In the genomic region with DNA sequence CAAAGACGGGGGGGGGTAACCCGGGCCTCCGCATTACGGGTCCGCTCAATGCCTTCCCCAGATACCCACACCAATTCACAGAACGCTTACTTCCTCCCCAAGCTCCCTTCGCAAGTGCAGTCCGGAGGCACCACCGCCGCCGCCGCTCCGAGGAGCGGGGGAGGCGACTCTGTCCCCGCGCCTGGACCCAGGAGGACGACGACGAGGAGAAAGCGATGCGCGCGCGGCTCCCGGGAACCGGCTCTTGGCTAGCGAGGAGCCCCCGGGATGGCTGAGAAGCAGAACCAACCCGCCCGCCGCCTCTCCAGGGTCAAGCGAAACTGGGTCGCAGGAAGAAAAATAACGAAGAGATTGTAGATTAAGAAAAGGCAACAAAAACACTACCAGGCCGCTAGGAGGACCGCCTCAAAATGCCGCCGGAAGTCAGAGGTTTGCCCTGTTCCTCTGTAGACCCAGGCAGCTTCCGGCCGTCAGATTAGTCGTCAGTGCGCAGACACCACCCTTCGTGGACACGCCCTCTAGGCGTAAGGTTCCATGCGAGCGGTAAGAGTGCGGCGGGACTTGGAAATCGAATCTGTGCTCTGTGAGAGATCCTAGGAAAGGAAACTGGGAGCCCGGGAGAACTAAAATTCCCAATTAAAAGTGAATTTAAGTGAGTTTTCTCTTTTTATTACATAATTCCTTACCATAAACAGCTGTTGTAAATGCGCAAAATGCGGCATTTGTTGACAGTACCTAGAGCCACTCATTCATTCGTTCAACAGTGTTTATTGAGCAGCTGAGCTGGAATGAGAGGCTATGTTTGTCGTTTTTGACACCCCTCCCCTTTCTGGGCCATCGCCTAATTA, we compare ENCODE assay signal across 8 cellular contexts. TPM values are rescaled to one million over a fixed set of nuclear protein-coding genes. Genes with fewer than 3 reads are reported as not detected.
DNase-seq lines count a peak whose midpoint lies in the region; ATAC-seq and TF ChIP-seq lines count a peak whose summit lies in the region.

A gene with protein sequence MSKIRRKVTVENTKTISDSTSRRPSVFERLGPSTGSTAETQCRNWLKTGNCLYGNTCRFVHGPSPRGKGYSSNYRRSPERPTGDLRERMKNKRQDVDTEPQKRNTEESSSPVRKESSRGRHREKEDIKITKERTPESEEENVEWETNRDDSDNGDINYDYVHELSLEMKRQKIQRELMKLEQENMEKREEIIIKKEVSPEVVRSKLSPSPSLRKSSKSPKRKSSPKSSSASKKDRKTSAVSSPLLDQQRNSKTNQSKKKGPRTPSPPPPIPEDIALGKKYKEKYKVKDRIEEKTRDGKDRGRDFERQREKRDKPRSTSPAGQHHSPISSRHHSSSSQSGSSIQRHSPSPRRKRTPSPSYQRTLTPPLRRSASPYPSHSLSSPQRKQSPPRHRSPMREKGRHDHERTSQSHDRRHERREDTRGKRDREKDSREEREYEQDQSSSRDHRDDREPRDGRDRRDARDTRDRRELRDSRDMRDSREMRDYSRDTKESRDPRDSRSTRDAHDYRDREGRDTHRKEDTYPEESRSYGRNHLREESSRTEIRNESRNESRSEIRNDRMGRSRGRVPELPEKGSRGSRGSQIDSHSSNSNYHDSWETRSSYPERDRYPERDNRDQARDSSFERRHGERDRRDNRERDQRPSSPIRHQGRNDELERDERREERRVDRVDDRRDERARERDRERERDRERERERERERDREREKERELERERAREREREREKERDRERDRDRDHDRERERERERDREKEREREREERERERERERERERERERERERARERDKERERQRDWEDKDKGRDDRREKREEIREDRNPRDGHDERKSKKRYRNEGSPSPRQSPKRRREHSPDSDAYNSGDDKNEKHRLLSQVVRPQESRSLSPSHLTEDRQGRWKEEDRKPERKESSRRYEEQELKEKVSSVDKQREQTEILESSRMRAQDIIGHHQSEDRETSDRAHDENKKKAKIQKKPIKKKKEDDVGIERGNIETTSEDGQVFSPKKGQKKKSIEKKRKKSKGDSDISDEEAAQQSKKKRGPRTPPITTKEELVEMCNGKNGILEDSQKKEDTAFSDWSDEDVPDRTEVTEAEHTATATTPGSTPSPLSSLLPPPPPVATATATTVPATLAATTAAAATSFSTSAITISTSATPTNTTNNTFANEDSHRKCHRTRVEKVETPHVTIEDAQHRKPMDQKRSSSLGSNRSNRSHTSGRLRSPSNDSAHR (N-terminal part only) (minus strand): TSS at position 433 of the 848 bp plus-strand sequence. CDS start 7,239 bp downstream, outside the sequence.

- H3K4me1 Mint-ChIP-seq in CD4-positive, alpha-beta T cell (ENCODE audit: low read depth), result peaks cover 53% of the 10 kb centered on the region

- H3K36me3 Mint-ChIP-seq in CD4-positive, alpha-beta T cell (ENCODE audit: low read depth), result peaks cover 24% of the 10 kb centered on the region

- 2% methylated on average over 57 of the region's 57 CpGs for WGBS in liver

- peak within 1 kb of the TSS; percentile 79 to 89 (median 87) for H3K4me3 ChIP-seq in liver (ENCODE audit: low read depth in 1 of 3, low read length in 3 of 3)

- peak; percentile 87 to 94 (median 88) for DNase-seq in CD4-positive, alpha-beta T cell
- DNase-seq in NCI-H82 (lab: John Stamatoyannopoulos, UW) (peak; percentile 99), dermis microvascular lymphatic vessel endothelial cell (ENCODE audit: low read depth in 2 of 2) (peak; percentile 91 to 97)
- peak; percentile 90 to 92 for DNase-seq in activated CD4-positive, alpha-beta T cell treated with anti-CD3 and anti-CD28 coated beads, Interleukin-2, amount 50 U/mL, for 48 hours
- peak; percentile 94 for DNase-seq in stimulated activated CD4-positive, alpha-beta T cell treated with anti-CD3 and anti-CD28 coated beads, Interleukin-4, amount 100 ng/mL, for 24 hours

- TF ChIP-seq RAD21 in liver (IDR thresholded peaks at IDR 0.05), result peak; percentile 40 to 48

- H3K4me3 Mint-ChIP-seq in CD4-positive, alpha-beta T cell, result peak within 1 kb of the TSS; percentile 91

- no peaks in the 10 kb centered on the region for H3K9me3 Mint-ChIP-seq in CD4-positive, alpha-beta T cell

- peak; percentile 96 for ATAC-seq in CD4-positive, alpha-beta T cell (ENCODE audit: poor library complexity)
- ATAC-seq in GM19397 (IDR thresholded peaks at IDR 0.05; ENCODE audit: unreplicated experiment) (peak; percentile 100), HG03571 (IDR thresholded peaks at IDR 0.05; ENCODE audit: unreplicated experiment) (peak; percentile 99)

- peaks cover 2 to 38% (median 15%) of the 10 kb centered on the region in 4 donors for H3K4me1 ChIP-seq in liver (ENCODE audit: control insufficient read depth in 4 of 4, insufficient read depth in 4 of 4, low read length in 3 of 4)

- CTCF ChIA-PET in CD4-positive, alpha-beta T cell (lab: Charles Lee), result interaction anchor here (0.7 to 1.5 kb wide), 6 partner anchors 10 to 269 kb away, joined by 3 to 7 read pairs (median 4); a partner anchor contains a TSS

- peaks cover 2 to 34% (median 15%) of the 10 kb centered on the region in 4 donors for H3K36me3 ChIP-seq in liver (ENCODE audit: control insufficient read depth in 4 of 4, insufficient read depth in 3 of 4, low read depth in 1 of 4, low read length in 3 of 4)

- intact Hi-C loops in CD4-positive, alpha-beta T cell (cut with DNase I, micrococcal nuclease), result loop anchor here (1.0 to 10.0 kb wide), 10 partner anchors 74 to 1475 kb away; a partner anchor contains a TSS

- H3K27me3 Mint-ChIP-seq in CD4-positive, alpha-beta T cell, result peaks cover 22% of the 10 kb centered on the region

- peak within 1 kb of the TSS; percentile 85 to 96 for H3K9ac ChIP-seq in liver (ENCODE audit: low read depth in 1 of 2, low read length in 2 of 2)

- peaks cover 10% of the 10 kb centered on the region for H3K27me3 ChIP-seq in CD4-positive, alpha-beta T cell (ENCODE audit: control insufficient read depth, insufficient read depth, low read length)
- H3K27me3 ChIP-seq in liver (ENCODE audit: control insufficient read depth in 4 of 4, insufficient read depth in 4 of 4, low read length in 3 of 4), result no peaks in the 10 kb centered on the region

- POLR2A ChIA-PET in CD4-positive, alpha-beta T cell (lab: Charles Lee), result interaction anchor here (0.6 to 2.1 kb wide), 15 partner anchors 10 to 717 kb away, joined by 3 to 18 read pairs (median 4); a partner anchor contains a TSS

- TF ChIP-seq CTCF in CD4-positive, alpha-beta T cell (IDR thresholded peaks at IDR 0.05), result peak; percentile 48
- peak; percentile 42 for TF ChIP-seq CTCF in liver (IDR thresholded peaks at IDR 0.05; ENCODE audit: low read depth, low read length, missing input control)

- H3K27ac Mint-ChIP-seq in CD4-positive, alpha-beta T cell, result peak within 1 kb of the TSS; percentile 86

- peak within 1 kb of the TSS; percentile 97 for H3K27ac ChIP-seq in CD4-positive, alpha-beta T cell (ENCODE audit: low read depth, low read length)
- peak within 1 kb of the TSS; percentile 91 to 94 for H3K27ac ChIP-seq in liver (ENCODE audit: low read depth in 1 of 2, low read length in 2 of 2)

- H3K9me3 ChIP-seq in CD4-positive, alpha-beta T cell (ENCODE audit: control insufficient read depth, low read length), result no peaks in the 10 kb centered on the region
- no peaks in the 10 kb centered on the region for H3K9me3 ChIP-seq in liver (ENCODE audit: control insufficient read depth in 4 of 4, low read length in 3 of 4)

TF ChIP-seq in liver, 16 proteins besides CTCF, POLR2A, EP300 and RAD21 (continues in another document):
- TF ChIP-seq, protein P1, sequence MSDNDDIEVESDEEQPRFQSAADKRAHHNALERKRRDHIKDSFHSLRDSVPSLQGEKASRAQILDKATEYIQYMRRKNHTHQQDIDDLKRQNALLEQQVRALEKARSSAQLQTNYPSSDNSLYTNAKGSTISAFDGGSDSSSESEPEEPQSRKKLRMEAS (IDR thresholded peaks at IDR 0.05), result peak; percentile 58
- TF ChIP-seq EGR1 (IDR thresholded peaks at IDR 0.05; ENCODE audit: low read depth in 2 of 2), result no peak
- no peak for TF ChIP-seq FOXA2 (IDR thresholded peaks at IDR 0.05)
- TF ChIP-seq JUND (IDR thresholded peaks at IDR 0.05), result no peak
- TF ChIP-seq, protein P2, sequence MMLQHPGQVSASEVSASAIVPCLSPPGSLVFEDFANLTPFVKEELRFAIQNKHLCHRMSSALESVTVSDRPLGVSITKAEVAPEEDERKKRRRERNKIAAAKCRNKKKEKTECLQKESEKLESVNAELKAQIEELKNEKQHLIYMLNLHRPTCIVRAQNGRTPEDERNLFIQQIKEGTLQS (IDR thresholded peaks at IDR 0.05), result peak; percentile 27
- peak; percentile 27 for TF ChIP-seq NR2F2 (IDR thresholded peaks at IDR 0.05)
- no peak for TF ChIP-seq HNF4A (conservative IDR thresholded peaks at IDR 0.05)
- TF ChIP-seq, protein P3, sequence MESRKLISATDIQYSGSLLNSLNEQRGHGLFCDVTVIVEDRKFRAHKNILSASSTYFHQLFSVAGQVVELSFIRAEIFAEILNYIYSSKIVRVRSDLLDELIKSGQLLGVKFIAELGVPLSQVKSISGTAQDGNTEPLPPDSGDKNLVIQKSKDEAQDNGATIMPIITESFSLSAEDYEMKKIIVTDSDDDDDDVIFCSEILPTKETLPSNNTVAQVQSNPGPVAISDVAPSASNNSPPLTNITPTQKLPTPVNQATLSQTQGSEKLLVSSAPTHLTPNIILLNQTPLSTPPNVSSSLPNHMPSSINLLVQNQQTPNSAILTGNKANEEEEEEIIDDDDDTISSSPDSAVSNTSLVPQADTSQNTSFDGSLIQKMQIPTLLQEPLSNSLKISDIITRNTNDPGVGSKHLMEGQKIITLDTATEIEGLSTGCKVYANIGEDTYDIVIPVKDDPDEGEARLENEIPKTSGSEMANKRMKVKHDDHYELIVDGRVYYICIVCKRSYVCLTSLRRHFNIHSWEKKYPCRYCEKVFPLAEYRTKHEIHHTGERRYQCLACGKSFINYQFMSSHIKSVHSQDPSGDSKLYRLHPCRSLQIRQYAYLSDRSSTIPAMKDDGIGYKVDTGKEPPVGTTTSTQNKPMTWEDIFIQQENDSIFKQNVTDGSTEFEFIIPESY (IDR thresholded peaks at IDR 0.05), result peak; percentile 82
- peak; percentile 85 for TF ChIP-seq YY1 (IDR thresholded peaks at IDR 0.05)
- TF ChIP-seq HNF4G (IDR thresholded peaks at IDR 0.05), result no peak
- TF ChIP-seq RXRA (IDR thresholded peaks at IDR 0.05), result peak in 1 of 2 donors; percentile 44
- peak; percentile 55 for TF ChIP-seq SP1 (IDR thresholded peaks at IDR 0.05)
- TF ChIP-seq GABPA (IDR thresholded peaks at IDR 0.05 in 1 of 2, conservative IDR thresholded peaks at IDR 0.05 in 1 of 2), result peak; percentile 92 to 98
- peak; percentile 69 for TF ChIP-seq TAF1 (conservative IDR thresholded peaks at IDR 0.05)
- no peak for TF ChIP-seq FOXA1 (IDR thresholded peaks at IDR 0.05)

RNA-seq across cellular contexts. Expression of the gene that starts here (rescaled TPM):
- total RNA-seq in CD4-positive, alpha-beta T cell, result 10 to 100 TPM; 36.5 to 43.8 TPM
- total RNA-seq in dermis microvascular lymphatic vessel endothelial cell, result 7.3 and 8.2 TPM in 2 replicates
- total RNA-seq in liver, result 10 to 100 TPM; 11.1 to 62.1 TPM
- polyA plus RNA-seq in liver, result 10 to 100 TPM; 10.0 to 46.7 TPM

Comparison
In these comparisons a context has a peak if more than half of its experiments do, and no peak if none do; other contexts are left out.
1. Peak in every context shown above with its lines: DNase-seq, ATAC-seq, H3K4me3 ChIP-seq and H3K27ac ChIP-seq.